ENCODE assay signal across 24 cellular contexts in genomic region chrX:105134273-105134672, GRCh38.
A peak's percentile ranks its signal among the peaks of the same experiment; 100 is the strongest.
DNase-seq lines count a peak whose midpoint lies in the region; ATAC-seq, FAIRE-seq and TF ChIP-seq lines count a peak whose summit lies in the region.
"Had no signal": no experiment of that assay in that cellular context is flagged by ENCODE, and none has a peak within 500 bp of the region (broad histone marks: within the 10 kb centered on the region; RNA-seq: fewer than 3 reads in every experiment).

No MANE protein-coding gene starts in this region.

- BruUV-seq in PC-3 (replicated peaks; lab: Mats Ljungman, UMichigan): no TSS peak

- no peak overlapping the region for H3K9ac ChIP-seq in PC-3 (ENCODE audit: low read length)
- H3K9ac ChIP-seq: BLaER1 had no signal

- H2AFZ ChIP-seq in PC-3 (ENCODE audit: low read length): no peak overlapping the region

- TF ChIP-seq POLR2A in A549 (IDR thresholded peaks at IDR 0.05; ENCODE audit: low read length) (no peak), esophagus muscularis mucosa (IDR thresholded peaks at IDR 0.05; ENCODE audit: low read depth) (no peak)

- no peaks in the 10 kb centered on the region for H3K9me3 Mint-ChIP-seq in activated T-helper 1 cell treated with anti-CD3 and anti-CD28 coated beads, Interleukin-12 subunit alpha, Interleukin-12 subunit beta, Interleukin-2, Interleukin-4 antibody, amounts not matched to agents 30 ng/mL and 10 ng/mL and 1 ng/mL, durations not matched to agents 14 hours and 24 hours and 36 hours
- H3K9me3 Mint-ChIP-seq: CD8-positive, alpha-beta memory T cell had no signal

- H3K9me2 ChIP-seq in PC-3 (replicated peaks; ENCODE audit: low read length): no peaks in the 10 kb centered on the region

- H3K27me3 ChIP-seq in PC-3 (ENCODE audit: low read length) (no peaks in the 10 kb centered on the region), left lung (peaks cover 0 to 6% of the 10 kb centered on the region in 2 donors), esophagus muscularis mucosa (no peaks in the 10 kb centered on the region)
- H3K27me3 ChIP-seq: BE2C had no signal

- CTCF ChIA-PET in A549 (lab: Yijun Ruan, JAX) (no interaction called here), PC-3 (lab: Charles Lee) (interaction anchor here (0.6 kb wide), 1 partner anchor 21 kb away, joined by 5 read pairs; no protein-coding TSS in a partner anchor)

- H3K9me3 ChIP-seq in A549: no peaks in the 10 kb centered on the region
- no peaks in the 10 kb centered on the region for H3K9me3 ChIP-seq in PC-3 (ENCODE audit: low read length)
- H3K9me3 ChIP-seq in left lung: no peaks in the 10 kb centered on the region
- no peaks in the 10 kb centered on the region for H3K9me3 ChIP-seq in esophagus muscularis mucosa
- H3K9me3 ChIP-seq: BE2C, BLaER1 had no signal

- no peak for ATAC-seq in A549
- ATAC-seq in PC-3: peak; percentile 65
- peak; percentile 18 for ATAC-seq in left lung
- ATAC-seq: GM12878 had no signal

- no peaks in the 10 kb centered on the region for H4K20me1 ChIP-seq in PC-3 (ENCODE audit: low read length)
- H4K20me1 ChIP-seq: BLaER1 had no signal

- intact Hi-C loops in PC-3 (cut with micrococcal nuclease): loop anchor here (1.0 kb wide), 1 partner anchor 8 kb away; no protein-coding TSS in a partner anchor
- intact Hi-C loops in left lung (cut with DNase I): no loop called here
- intact Hi-C loops in activated T-helper 1 cell treated with anti-CD3 and anti-CD28 coated beads, Interleukin-12 subunit alpha, Interleukin-12 subunit beta, Interleukin-2, Interleukin-4 antibody, amounts not matched to agents 30 ng/mL and 10 ng/mL and 1 ng/mL, durations not matched to agents 14 hours and 24 hours and 36 hours (cut with micrococcal nuclease): no loop called here
- intact Hi-C loops in esophagus muscularis mucosa (cut with DNase I): no loop called here

- peak; percentile 63 for FAIRE-seq in A549 (lab: Jason Lieb, UNC)
- FAIRE-seq: A204.1, GM12878, GM12892, GM18507 had no signal

- H3K4me1 Mint-ChIP-seq in activated T-helper 1 cell treated with anti-CD3 and anti-CD28 coated beads, Interleukin-12 subunit alpha, Interleukin-12 subunit beta, Interleukin-2, Interleukin-4 antibody, amounts not matched to agents 30 ng/mL and 10 ng/mL and 1 ng/mL, durations not matched to agents 14 hours and 24 hours and 36 hours (ENCODE audit: low read depth): no peaks in the 10 kb centered on the region
- H3K4me1 Mint-ChIP-seq: CD14-positive monocyte; CD4-positive, alpha-beta memory T cell; CD4-positive, CD25-positive, alpha-beta regulatory T cell; CD8-positive, alpha-beta memory T cell had no signal

- no peak for TF ChIP-seq RAD21 in A549 (conservative IDR thresholded peaks at IDR 0.05 in 1 of 2, IDR thresholded peaks at IDR 0.05 in 1 of 2)

- H3K4me1 ChIP-seq in A549: no peaks in the 10 kb centered on the region
- peaks cover 46% of the 10 kb centered on the region for H3K4me1 ChIP-seq in PC-3 (ENCODE audit: insufficient read depth, low read length)
- no peaks in the 10 kb centered on the region for H3K4me1 ChIP-seq in left lung
- H3K4me1 ChIP-seq in esophagus muscularis mucosa: no peaks in the 10 kb centered on the region
- H3K4me1 ChIP-seq: BE2C, BLaER1 had no signal

- POLR2A ChIA-PET in A549 (lab: Yijun Ruan, JAX) (no interaction called here), PC-3 (lab: Charles Lee; ENCODE audit: unreplicated experiment) (interaction anchor here (0.5 kb wide), 1 partner anchor 124 kb away, joined by 3 read pairs; no protein-coding TSS in a partner anchor)

- no peaks in the 10 kb centered on the region for H3K36me3 Mint-ChIP-seq in activated T-helper 1 cell treated with anti-CD3 and anti-CD28 coated beads, Interleukin-12 subunit alpha, Interleukin-12 subunit beta, Interleukin-2, Interleukin-4 antibody, amounts not matched to agents 30 ng/mL and 10 ng/mL and 1 ng/mL, durations not matched to agents 14 hours and 24 hours and 36 hours (ENCODE audit: low read depth)
- H3K36me3 Mint-ChIP-seq: CD14-positive monocyte; CD4-positive, alpha-beta memory T cell; CD4-positive, CD25-positive, alpha-beta regulatory T cell; CD8-positive, alpha-beta memory T cell had no signal

- H3K27me3 Mint-ChIP-seq in activated T-helper 1 cell treated with anti-CD3 and anti-CD28 coated beads, Interleukin-12 subunit alpha, Interleukin-12 subunit beta, Interleukin-2, Interleukin-4 antibody, amounts not matched to agents 30 ng/mL and 10 ng/mL and 1 ng/mL, durations not matched to agents 14 hours and 24 hours and 36 hours (ENCODE audit: insufficient read depth): no peaks in the 10 kb centered on the region
- H3K27me3 Mint-ChIP-seq: CD4-positive, alpha-beta memory T cell; CD4-positive, CD25-positive, alpha-beta regulatory T cell had no signal

- TF ChIP-seq CTCF in A549 (IDR thresholded peaks at IDR 0.05): no peak
- TF ChIP-seq CTCF in PC-3 (conservative IDR thresholded peaks at IDR 0.05; ENCODE audit: low read depth, low read length): no peak
- TF ChIP-seq CTCF in left lung (IDR thresholded peaks at IDR 0.05): no peak
- no peak for TF ChIP-seq CTCF in esophagus muscularis mucosa (IDR thresholded peaks at IDR 0.05)

- H3K27ac ChIP-seq in A549 (no peak overlapping the region), PC-3 (ENCODE audit: low read length) (peak overlapping the region; percentile 45), left lung (no peak overlapping the region), esophagus muscularis mucosa (replicated peaks in 1 of 4) (no peak overlapping the region)
- H3K27ac ChIP-seq: BLaER1 had no signal

- H3K27ac Mint-ChIP-seq in activated T-helper 1 cell treated with anti-CD3 and anti-CD28 coated beads, Interleukin-12 subunit alpha, Interleukin-12 subunit beta, Interleukin-2, Interleukin-4 antibody, amounts not matched to agents 30 ng/mL and 10 ng/mL and 1 ng/mL, durations not matched to agents 14 hours and 24 hours and 36 hours: no peak overlapping the region
- H3K27ac Mint-ChIP-seq: CD14-positive monocyte; CD4-positive, CD25-positive, alpha-beta regulatory T cell; CD8-positive, alpha-beta memory T cell had no signal

- H3K4me2 ChIP-seq in A549 (no peak overlapping the region), PC-3 (ENCODE audit: low read length) (peak overlapping the region; percentile 14; the same call in 1 of the 2 replicates)
- H3K4me2 ChIP-seq: BLaER1 had no signal

- no peak for DNase-seq in A549 (ENCODE audit: low read depth in 1 of 2, low spot score in 1 of 2)
- DNase-seq in PC-3: peak; percentile 76
- no peak for DNase-seq in left lung
- DNase-seq in activated T-helper 1 cell treated with anti-CD3 and anti-CD28 coated beads, Interleukin-12 subunit alpha, Interleukin-12 subunit beta, Interleukin-2, Interleukin-4 antibody, amounts not matched to agents 30 ng/mL and 10 ng/mL and 1 ng/mL, durations not matched to agents 14 hours and 24 hours and 36 hours (ENCODE audit: low spot score): no peak
- no peak for DNase-seq in esophagus muscularis mucosa (ENCODE audit: extremely low spot score)
- DNase-seq: 8988T; BE2C; C1 segment of cervical spinal cord; CD4-positive, alpha-beta memory T cell; CD4-positive, CD25-positive, alpha-beta regulatory T cell; CD8-positive, alpha-beta memory T cell; COR-L47; DMS 273 treated with DMSO at 0.1 percent for 48 hours; DMS153; DMS79; DND-41; EL; GDM1 had no signal

- no peaks in the 10 kb centered on the region for H3K79me2 ChIP-seq in PC-3 (ENCODE audit: low read length)

- H3K4me3 Mint-ChIP-seq in activated T-helper 1 cell treated with anti-CD3 and anti-CD28 coated beads, Interleukin-12 subunit alpha, Interleukin-12 subunit beta, Interleukin-2, Interleukin-4 antibody, amounts not matched to agents 30 ng/mL and 10 ng/mL and 1 ng/mL, durations not matched to agents 14 hours and 24 hours and 36 hours: no peak overlapping the region
- H3K4me3 Mint-ChIP-seq: CD14-positive monocyte; CD4-positive, alpha-beta memory T cell; CD4-positive, CD25-positive, alpha-beta regulatory T cell; CD8-positive, alpha-beta memory T cell had no signal

- H3K4me3 ChIP-seq in A549: no peak overlapping the region
- H3K4me3 ChIP-seq in PC-3 (ENCODE audit: low read length): no peak overlapping the region
- no peak overlapping the region for H3K4me3 ChIP-seq in left lung
- H3K4me3 ChIP-seq in esophagus muscularis mucosa: no peak overlapping the region
- H3K4me3 ChIP-seq: BLaER1, GM12878 had no signal

- H3F3A ChIP-seq in PC-3 (ENCODE audit: low read length, unreplicated experiment): peaks cover 5% of the 10 kb centered on the region

- H3K36me3 ChIP-seq in PC-3 (ENCODE audit: low read depth, low read length) (no peaks in the 10 kb centered on the region), left lung (no peaks in the 10 kb centered on the region), esophagus muscularis mucosa (no peaks in the 10 kb centered on the region)
- H3K36me3 ChIP-seq: BE2C, BLaER1 had no signal

- no peak for TF ChIP-seq EP300 in A549 (IDR thresholded peaks at IDR 0.05)
- no peak for TF ChIP-seq EP300 in esophagus muscularis mucosa (IDR thresholded peaks at IDR 0.05)

TF ChIP-seq in A549, 52 proteins besides CTCF, POLR2A, EP300 and RAD21 (continues in another document):
- TF ChIP-seq RNF2 (IDR thresholded peaks at IDR 0.05; ENCODE audit: borderline replicate concordance, low read depth) (no peak), RCOR1 (IDR thresholded peaks at IDR 0.05; ENCODE audit: low read depth, low read length) (no peak), HOXB13 (CRISPR knock-in tag; IDR thresholded peaks at IDR 0.05; ENCODE audit: low read depth) (no peak), GATA3 (IDR thresholded peaks at IDR 0.05; ENCODE audit: borderline replicate concordance) (no peak), RARB (CRISPR knock-in tag; IDR thresholded peaks at IDR 0.05) (no peak), CHD4 (IDR thresholded peaks at IDR 0.05; ENCODE audit: borderline replicate concordance) (no peak), HEYL (CRISPR knock-in tag; IDR thresholded peaks at IDR 0.05) (no peak), MAFK (IDR thresholded peaks at IDR 0.05; ENCODE audit: partially characterized antibody) (no peak), MAX (IDR thresholded peaks at IDR 0.05) (no peak), HOXA7 (CRISPR knock-in tag; IDR thresholded peaks at IDR 0.05) (no peak), ZSCAN20 (CRISPR knock-in tag; IDR thresholded peaks at IDR 0.05) (no peak), ZC3H11A (IDR thresholded peaks at IDR 0.05) (no peak), RFX5 (IDR thresholded peaks at IDR 0.05) (no peak)

Comparison
In these comparisons a context has a peak if more than half of its experiments do, and no peak if none do; other contexts are left out.
1. ATAC-seq: peak in PC-3 (single experiment) and left lung (single experiment); none in A549 (0 of 2).